ENCODE assay signal across 17 cellular contexts in the genomic region with DNA sequence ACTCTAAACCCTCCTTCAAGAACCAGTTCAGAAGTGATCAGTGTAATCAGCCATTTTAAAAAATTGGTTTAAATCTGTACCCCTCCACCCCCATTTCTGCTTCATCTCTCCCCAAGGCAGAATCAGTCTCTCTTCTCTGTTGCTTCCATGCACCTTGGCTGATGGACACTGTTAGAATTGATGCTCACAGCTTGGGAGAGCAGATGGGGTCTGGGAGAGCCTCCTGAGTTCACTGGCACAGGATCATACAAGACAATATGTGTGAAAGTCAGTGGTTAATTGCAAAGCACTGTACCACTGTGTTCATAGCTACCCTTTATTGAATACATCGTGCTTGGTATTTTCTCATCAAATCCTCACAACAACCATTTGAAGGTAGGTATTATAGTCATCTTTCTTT.
DNase-seq lines count a peak whose midpoint lies in the region; ATAC-seq and TF ChIP-seq lines count a peak whose summit lies in the region.
"Had no signal": no experiment of that assay in that cellular context is flagged by ENCODE, and none has a peak within 500 bp of the region (broad histone marks: within the 10 kb centered on the region; RNA-seq: fewer than 3 reads in every experiment).

No MANE protein-coding gene starts in this region.

- peaks cover 0 to 83% (median 36%) of the 10 kb centered on the region in 4 donors for H3K4me1 ChIP-seq in tibial artery
- H3K4me1 ChIP-seq: BE2C had no signal

- H3K4me3 Mint-ChIP-seq in chondrocyte (ENCODE audit: unreplicated experiment) = no peak overlapping the region
- H3K4me3 Mint-ChIP-seq: CD4-positive, CD25-positive, alpha-beta regulatory T cell; HFFc6 had no signal

- peaks cover 93% of the 10 kb centered on the region for H3K4me1 Mint-ChIP-seq in chondrocyte (ENCODE audit: low read depth)
- H3K4me1 Mint-ChIP-seq: CD4-positive, CD25-positive, alpha-beta regulatory T cell had no signal

- no peaks in the 10 kb centered on the region for H3K27me3 ChIP-seq in tibial artery
- H3K27me3 ChIP-seq: BE2C, SJCRH30 had no signal

- no peaks in the 10 kb centered on the region for H3K9me3 Mint-ChIP-seq in chondrocyte (ENCODE audit: low read depth)
- H3K9me3 Mint-ChIP-seq: HFFc6 had no signal

- H3K27me3 Mint-ChIP-seq in chondrocyte (ENCODE audit: low read depth) = no peaks in the 10 kb centered on the region
- H3K27me3 Mint-ChIP-seq: CD4-positive, CD25-positive, alpha-beta regulatory T cell had no signal

- H3K4me3 ChIP-seq in tibial artery = no peak overlapping the region
- H3K4me3 ChIP-seq: GM12878, SJCRH30 had no signal

- H3K27ac Mint-ChIP-seq in chondrocyte (ENCODE audit: unreplicated experiment) = peak overlapping the region; percentile 84
- H3K27ac Mint-ChIP-seq: CD4-positive, CD25-positive, alpha-beta regulatory T cell; HFFc6 had no signal

- H3K27ac ChIP-seq in tibial artery = peak overlapping the region; percentile 52 to 56
- H3K27ac ChIP-seq: SJCRH30 had no signal

- intact Hi-C loops in tibial artery (cut with DNase I; ENCODE audit: low total_unique reads) = loop anchor here (10.0 kb wide), 2 partner anchors 140 to 220 kb away; partner anchors contain the start of gene ROR1

- no peak for TF ChIP-seq CTCF in chondrocyte (IDR thresholded peaks at IDR 0.05)
- TF ChIP-seq CTCF in tibial artery (IDR thresholded peaks at IDR 0.05) = no peak

- peaks cover 3% of the 10 kb centered on the region for H3K36me3 Mint-ChIP-seq in chondrocyte (ENCODE audit: low read depth)
- H3K36me3 Mint-ChIP-seq: CD4-positive, CD25-positive, alpha-beta regulatory T cell had no signal

- H3K9me3 ChIP-seq in tibial artery = no peaks in the 10 kb centered on the region
- H3K9me3 ChIP-seq: BE2C, SJCRH30 had no signal

- H3K36me3 ChIP-seq in tibial artery = no peaks in the 10 kb centered on the region
- H3K36me3 ChIP-seq: BE2C, SJCRH30 had no signal

- ATAC-seq in GM21619 (IDR thresholded peaks at IDR 0.05; ENCODE audit: unreplicated experiment) = no peak

- DNase-seq in NCI-H2171 treated with DMSO at 0.1 percent for 48 hours (lab: John Stamatoyannopoulos, UW) = peak; percentile 26
- DNase-seq in NCI-H2171 (lab: John Stamatoyannopoulos, UW) = no peak
- DNase-seq in NCI-H69 (lab: John Stamatoyannopoulos, UW) = peak; percentile 55
- no peak for DNase-seq in chondrocyte (ENCODE audit: low spot score)
- no peak for DNase-seq in tibial artery
- DNase-seq in HUDEP-2 (lab: John Stamatoyannopoulos, UW; ENCODE audit: unreplicated experiment in 76 of 76) = no peak
- DNase-seq in AG20443 (ENCODE audit: low spot score) = no peak
- DNase-seq: 8988T, COR-L47, HFFc6, NCI-H1417 treated with DMSO at 0.1 percent for 48 hours, NCI-H774 had no signal

Comparison
In these comparisons a context has a peak if more than half of its experiments do, and no peak if none do; other contexts are left out.
1. DNase-seq: peak in NCI-H2171 treated with DMSO at 0.1 percent for 48 hours (single experiment) and NCI-H69 (single experiment); none in NCI-H2171 (single experiment), chondrocyte (single experiment), tibial artery (0 of 2), HUDEP-2 (0 of 76) and AG20443 (single experiment).